31 cellular contexts compared by ENCODE assay signal in the genomic region with DNA sequence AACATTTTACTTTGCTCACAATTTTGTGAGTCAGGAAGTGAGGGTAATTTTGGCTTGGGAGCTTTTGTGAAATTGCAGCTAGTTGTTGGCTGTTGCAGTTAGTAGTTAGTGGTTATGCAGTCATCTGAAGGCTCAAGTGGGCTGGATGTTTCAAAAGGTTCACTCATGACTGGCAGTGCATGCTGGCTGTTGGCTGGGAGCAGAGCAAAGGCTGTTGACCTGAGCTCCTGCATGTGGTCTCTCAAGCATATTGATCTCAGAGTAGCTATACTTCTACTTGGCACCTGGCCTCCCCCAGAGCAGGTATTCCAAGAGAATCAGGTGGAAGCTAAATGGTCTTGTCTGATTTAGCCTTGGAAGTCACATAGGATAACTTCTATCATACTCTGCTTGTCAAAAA.
"Had no signal": no experiment of that assay in that cellular context is flagged by ENCODE, and none has a peak within 500 bp of the region (broad histone marks: within the 10 kb centered on the region; RNA-seq: fewer than 3 reads in every experiment).

No MANE protein-coding gene starts in this region.

- H3K27ac ChIP-seq: brain microvascular endothelial cell, SK-N-MC, WERI-Rb-1 had no signal

- H3K27me3 ChIP-seq: brain microvascular endothelial cell had no signal

- ATAC-seq: activated CD8-positive, alpha-beta memory T cell treated with anti-CD3 and anti-CD28 coated beads, Interleukin-2, amount 10 ng/mL, durations not matched to agents 7 days and 5 days; activated T-cell treated with anti-CD3 and anti-CD28 coated beads, Interleukin-2, amount 50 U/mL, for 72 hours; activated T-helper 17 cell treated with anti-CD3 and anti-CD28 coated beads, Interleukin-2, amount 50 U/mL, for 72 hours had no signal

- H3K36me3 ChIP-seq: brain microvascular endothelial cell, WERI-Rb-1 had no signal

- DNase-seq: activated CD4-positive, alpha-beta memory T cell treated with anti-CD3 and anti-CD28 coated beads, Interleukin-2, amount 10 ng/mL, durations not matched to agents 7 days and 5 days; activated CD4-positive, alpha-beta T cell treated with anti-CD3 and anti-CD28 coated beads for 1 hour; activated CD4-positive, alpha-beta T cell treated with anti-CD3 and anti-CD28 coated beads for 48 hours; activated CD4-positive, CD25-positive, alpha-beta regulatory T cell; activated CD8-positive, alpha-beta memory T cell treated with anti-CD3 and anti-CD28 coated beads for 24 hours; activated CD8-positive, alpha-beta memory T cell treated with anti-CD3 and anti-CD28 coated beads, Interleukin-2, amount 10 ng/mL, durations not matched to agents 7 days and 5 days; activated CD8-positive, alpha-beta memory T cell treated with anti-CD3 and anti-CD28 coated beads, Interleukin-2, amount 50 U/mL, for 48 hours; activated effector memory CD4-positive, alpha-beta T cell treated with anti-CD3 and anti-CD28 coated beads, Interleukin-2, amount 50 U/mL, for 16 hours; activated naive CD4-positive, alpha-beta T cell; activated naive CD4-positive, alpha-beta T cell treated with anti-CD3 and anti-CD28 coated beads, Interleukin-2, amount 50 U/mL, for 16 hours; activated naive CD8-positive, alpha-beta T cell treated with anti-CD3 and anti-CD28 coated beads for 36 hours; activated T-cell treated with anti-CD3 and anti-CD28 coated beads, Interleukin-2, amount 50 U/mL, for 72 hours; amniotic stem cell; aorta; brain microvascular endothelial cell; central memory CD4-positive, alpha-beta T cell; NCI-H1092 treated with DMSO at 0.1 percent for 48 hours; NCI-H1417; NCI-H146; NCI-H187; NCI-H2029 treated with DMSO at 0.1 percent for 48 hours; NCI-H2107; NCI-H226; NCI-H446 treated with DMSO at 0.1 percent for 48 hours; NCI-H524; OCI-M1; Right ventricle myocardium superior; T1000; WERI-Rb-1 had no signal

- H3K4me3 ChIP-seq: SK-N-MC had no signal
